In genomic region chr19:15251010-15251748, GRCh38 we compare ENCODE assay signal across 9 cellular contexts.
DNase-seq lines count a peak whose midpoint lies in the region; ATAC-seq and TF ChIP-seq lines count a peak whose summit lies in the region.
"Had no signal": no experiment of that assay in that cellular context is flagged by ENCODE, and none has a peak within 500 bp of the region (broad histone marks: within the 10 kb centered on the region; RNA-seq: fewer than 3 reads in every experiment).

No MANE protein-coding gene starts in this region.

- intact Hi-C loops in tibial artery (cut with DNase I; ENCODE audit: low total_unique reads) = loop anchor here (2.0 to 5.0 kb wide), 3 partner anchors 54 to 144 kb away; partner anchors contain the start of gene SYDE1

- H3K4me1 ChIP-seq in duodenal mucosa (ENCODE audit: control insufficient read depth in 1 of 2, insufficient read depth in 2 of 2, low read length in 2 of 2) = peaks cover 40 to 47% of the 10 kb centered on the region in 2 donors
- peaks cover 23 to 47% of the 10 kb centered on the region in 2 donors for H3K4me1 ChIP-seq in mucosa of rectum (ENCODE audit: control insufficient read depth in 2 of 2, insufficient read depth in 2 of 2, low read length in 2 of 2)
- peaks cover 15 to 83% (median 81%) of the 10 kb centered on the region in 4 donors for H3K4me1 ChIP-seq in tibial artery

- ATAC-seq in stimulated activated naive CD8-positive, alpha-beta T cell treated with anti-CD3 and anti-CD28 coated beads, Interleukin-15, Interleukin-2, amounts not matched to agents 100 U/mL and 50 U/mL, for 24 hours = no peak

- in situ Hi-C loops in KBM-7 (cut with MboI; ENCODE audit: low pct_unique_long_range_greater_than_20kb, low sequenced_read_pairs) = no loop called here

- H3K4me3 ChIP-seq in duodenal mucosa (ENCODE audit: low read depth in 1 of 2, low read length in 2 of 2) (no peak overlapping the region), mucosa of rectum (ENCODE audit: low read length in 2 of 2) (no peak overlapping the region), tibial artery (peak overlapping the region; percentile 33 to 46)

- H3K9me3 ChIP-seq in duodenal mucosa (ENCODE audit: control insufficient read depth in 1 of 2, low read length in 2 of 2) = no peaks in the 10 kb centered on the region
- no peaks in the 10 kb centered on the region for H3K9me3 ChIP-seq in mucosa of rectum (ENCODE audit: control insufficient read depth in 2 of 2, low read length in 2 of 2)
- no peaks in the 10 kb centered on the region for H3K9me3 ChIP-seq in tibial artery

- TF ChIP-seq EP300 in Ishikawa (IDR thresholded peaks at IDR 0.05; ENCODE audit: borderline replicate concordance) = peak; percentile 66; the same call in 1 of the 2 replicates

- TF ChIP-seq CTCF in tibial artery (IDR thresholded peaks at IDR 0.05) = no peak

- H3K27ac ChIP-seq in duodenal mucosa (ENCODE audit: low read depth, low read length) (peak overlapping the region; percentile 74), mucosa of rectum (ENCODE audit: low read depth in 2 of 2, low read length in 2 of 2) (peak overlapping the region; percentile 70 to 87), tibial artery (peak overlapping the region; percentile 98)

- H3K27me3 ChIP-seq in duodenal mucosa (ENCODE audit: control insufficient read depth in 1 of 2, insufficient read depth in 2 of 2, low read length in 2 of 2) = no peaks in the 10 kb centered on the region
- H3K27me3 ChIP-seq in mucosa of rectum (ENCODE audit: control insufficient read depth in 2 of 2, insufficient read depth in 2 of 2, low read length in 2 of 2) = no peaks in the 10 kb centered on the region
- no peaks in the 10 kb centered on the region for H3K27me3 ChIP-seq in tibial artery

- H3K36me3 ChIP-seq in duodenal mucosa (ENCODE audit: control insufficient read depth in 1 of 2, insufficient read depth in 2 of 2, low read length in 2 of 2) = peaks cover 53 to 93% of the 10 kb centered on the region in 2 donors
- peaks cover 68 to 74% of the 10 kb centered on the region in 2 donors for H3K36me3 ChIP-seq in mucosa of rectum (ENCODE audit: control insufficient read depth in 2 of 2, insufficient read depth in 2 of 2, low read length in 2 of 2)
- peaks cover 31 to 65% (median 40%) of the 10 kb centered on the region in 3 donors for H3K36me3 ChIP-seq in tibial artery

- no peak for TF ChIP-seq RAD21 in Ishikawa (IDR thresholded peaks at IDR 0.05; ENCODE audit: low read depth)

- no peak overlapping the region for H3K9ac ChIP-seq in duodenal mucosa (ENCODE audit: low read depth in 1 of 2, low read length in 2 of 2)
- H3K9ac ChIP-seq in mucosa of rectum (ENCODE audit: low read depth in 1 of 2, low read length in 2 of 2) = no peak overlapping the region

- peak; percentile 61 to 88 for DNase-seq in tibial artery
- DNase-seq in stimulated activated CD4-positive, alpha-beta T cell treated with anti-CD3 and anti-CD28 coated beads, Interleukin-4, amount 100 ng/mL, for 4 hours = no peak
- DNase-seq in activated CD8-positive, alpha-beta memory T cell treated with anti-CD3 and anti-CD28 coated beads, Interleukin-2, amount 50 U/mL, for 4 hours = no peak
- DNase-seq in KBM-7 = no peak
- no peak for DNase-seq in stimulated activated naive CD8-positive, alpha-beta T cell treated with anti-CD3 and anti-CD28 coated beads, Interleukin-15, Interleukin-2, amounts not matched to agents 100 U/mL and 50 U/mL, for 24 hours
- DNase-seq: activated naive CD4-positive, alpha-beta T cell treated with Interleukin-2 at 50 U/mL for 16 hours had no signal

TF ChIP-seq in Ishikawa, 13 proteins besides CTCF, POLR2A, EP300 and RAD21:
- TF ChIP-seq TAF1 (IDR thresholded peaks at IDR 0.05; ENCODE audit: low read depth) (0 out of 2 replicates have a peak, but pooled peaks have one; percentile 13), YY1 (IDR thresholded peaks at IDR 0.05; ENCODE audit: low read depth) (0 out of 2 replicates have a peak, but pooled peaks have one; percentile 3), ZBTB7A (IDR thresholded peaks at IDR 0.05; ENCODE audit: low read depth) (peak; percentile 79), TEAD4 (IDR thresholded peaks at IDR 0.05) (peak; percentile 53), NFIC (IDR thresholded peaks at IDR 0.05) (peak; percentile 79), EGR1 (IDR thresholded peaks at IDR 0.05) (no peak), CEBPB (IDR thresholded peaks at IDR 0.05) (no peak)

Comparison
In these comparisons a context has a peak if more than half of its experiments do, and no peak if none do; other contexts are left out.
1. H3K4me3 ChIP-seq: peak in tibial artery (2 of 2); none in duodenal mucosa (0 of 2) and mucosa of rectum (0 of 2).
2. DNase-seq: peak in tibial artery (2 of 2); none in stimulated activated CD4-positive, alpha-beta T cell treated with anti-CD3 and anti-CD28 coated beads, Interleukin-4, amount 100 ng/mL, for 4 hours (0 of 2), activated CD8-positive, alpha-beta memory T cell treated with anti-CD3 and anti-CD28 coated beads, Interleukin-2, amount 50 U/mL, for 4 hours (single experiment), KBM-7 (single experiment) and stimulated activated naive CD8-positive, alpha-beta T cell treated with anti-CD3 and anti-CD28 coated beads, Interleukin-15, Interleukin-2, amounts not matched to agents 100 U/mL and 50 U/mL, for 24 hours (single experiment).
3. Peak in every context shown above with its lines, with median percentiles within 50 percentile points of each other: H3K27ac ChIP-seq.